ENCODE assay signal across 8 cellular contexts in genomic region chr5:65927497-65928340, GRCh38. TPM values are rescaled to one million over a fixed set of nuclear protein-coding genes. Genes with fewer than 3 reads are reported as not detected.
A peak's percentile ranks its signal among the peaks of the same experiment; 100 is the strongest.
DNase-seq lines count a peak whose midpoint lies in the region; ATAC-seq and TF ChIP-seq lines count a peak whose summit lies in the region.

No MANE protein-coding gene starts in this region.

- H3K9me3 ChIP-seq in mucosa of rectum (ENCODE audit: control insufficient read depth in 2 of 2, low read length in 2 of 2) (no peaks in the 10 kb centered on the region), uterus (no peaks in the 10 kb centered on the region)

- peak overlapping the region; percentile 91 to 92 for H3K4me3 ChIP-seq in mucosa of rectum (ENCODE audit: low read length in 2 of 2)
- H3K4me3 ChIP-seq in uterus = peak overlapping the region; percentile 92 to 96

- peak overlapping the region; percentile 95 for H3K27ac Mint-ChIP-seq in activated CD8-positive, alpha-beta memory T cell treated with anti-CD3 and anti-CD28 coated beads, Interleukin-2, amount 10 ng/mL, durations not matched to agents 7 days and 5 days
- peak overlapping the region; percentile 91 to 97 for H3K27ac Mint-ChIP-seq in T-cell
- H3K27ac Mint-ChIP-seq in effector memory CD8-positive, alpha-beta T cell = peak overlapping the region; percentile 95 to 96

- H3K27ac ChIP-seq in mucosa of rectum (ENCODE audit: low read depth in 2 of 2, low read length in 2 of 2) = peak overlapping the region; percentile 99 to 100
- H3K27ac ChIP-seq in uterus = peak overlapping the region; percentile 99 to 100

- TF ChIP-seq POLR2A in uterus (IDR thresholded peaks at IDR 0.05) = no peak

- H3K4me3 Mint-ChIP-seq in activated CD8-positive, alpha-beta memory T cell treated with anti-CD3 and anti-CD28 coated beads, Interleukin-2, amount 10 ng/mL, durations not matched to agents 7 days and 5 days = peak overlapping the region; percentile 99
- peak overlapping the region; percentile 88 to 99 (median 90) for H3K4me3 Mint-ChIP-seq in T-cell
- peak overlapping the region; percentile 91 to 97 for H3K4me3 Mint-ChIP-seq in effector memory CD8-positive, alpha-beta T cell

- no peaks in the 10 kb centered on the region for H3K36me3 ChIP-seq in mucosa of rectum (ENCODE audit: control insufficient read depth in 2 of 2, insufficient read depth in 2 of 2, low read length in 2 of 2)
- H3K36me3 ChIP-seq in uterus = no peaks in the 10 kb centered on the region

- H3K4me1 Mint-ChIP-seq in activated CD8-positive, alpha-beta memory T cell treated with anti-CD3 and anti-CD28 coated beads, Interleukin-2, amount 10 ng/mL, durations not matched to agents 7 days and 5 days = peaks cover 27% of the 10 kb centered on the region
- H3K4me1 Mint-ChIP-seq in T-cell = peaks cover 57 to 69% (median 58%) of the 10 kb centered on the region in 3 donors
- peaks cover 43 to 44% of the 10 kb centered on the region in 2 donors for H3K4me1 Mint-ChIP-seq in effector memory CD8-positive, alpha-beta T cell (ENCODE audit: low read depth in 2 of 2)

- POLR2A ChIA-PET in T-cell (lab: Charles Lee) = interaction anchor here (0.6 to 0.7 kb wide), 2 partner anchors 9 to 15 kb away, joined by 4 read pairs; no protein-coding TSS in a partner anchor

- H3K36me3 Mint-ChIP-seq in activated CD8-positive, alpha-beta memory T cell treated with anti-CD3 and anti-CD28 coated beads, Interleukin-2, amount 10 ng/mL, durations not matched to agents 7 days and 5 days = peaks cover 15% of the 10 kb centered on the region
- peaks cover 12% of the 10 kb centered on the region for H3K36me3 Mint-ChIP-seq in T-cell
- H3K36me3 Mint-ChIP-seq in effector memory CD8-positive, alpha-beta T cell (ENCODE audit: insufficient read depth) = peaks cover 44% of the 10 kb centered on the region

- peaks cover 3 to 11% of the 10 kb centered on the region in 2 donors for H3K4me1 ChIP-seq in mucosa of rectum (ENCODE audit: control insufficient read depth in 2 of 2, insufficient read depth in 2 of 2, low read length in 2 of 2)
- H3K4me1 ChIP-seq in uterus = peaks cover 0 to 4% of the 10 kb centered on the region in 2 donors

- H3K27me3 Mint-ChIP-seq in activated CD8-positive, alpha-beta memory T cell treated with anti-CD3 and anti-CD28 coated beads, Interleukin-2, amount 10 ng/mL, durations not matched to agents 7 days and 5 days = peaks cover 13% of the 10 kb centered on the region
- H3K27me3 Mint-ChIP-seq in T-cell = no peaks in the 10 kb centered on the region
- H3K27me3 Mint-ChIP-seq in effector memory CD8-positive, alpha-beta T cell = no peaks in the 10 kb centered on the region

- no peaks in the 10 kb centered on the region for H3K27me3 ChIP-seq in mucosa of rectum (ENCODE audit: control insufficient read depth in 2 of 2, insufficient read depth in 2 of 2, low read length in 2 of 2)
- H3K27me3 ChIP-seq in uterus = no peaks in the 10 kb centered on the region

- TF ChIP-seq CTCF in uterus (IDR thresholded peaks at IDR 0.05) = no peak

- CTCF ChIA-PET in activated CD8-positive, alpha-beta memory T cell treated with anti-CD3 and anti-CD28 coated beads, Interleukin-2, amount 10 ng/mL, durations not matched to agents 7 days and 5 days (lab: Charles Lee) = interaction anchor here (0.7 kb wide), 1 partner anchor 217 kb away, joined by 3 read pairs; the partner anchor contains the start of gene SREK1
- CTCF ChIA-PET in T-cell (lab: Charles Lee) = interaction anchor here (0.6 to 0.7 kb wide), 2 partner anchors 167 to 445 kb away, joined by 3 read pairs; no protein-coding TSS in a partner anchor

- H3K9me3 Mint-ChIP-seq in activated CD8-positive, alpha-beta memory T cell treated with anti-CD3 and anti-CD28 coated beads, Interleukin-2, amount 10 ng/mL, durations not matched to agents 7 days and 5 days (ENCODE audit: low read depth) = no peaks in the 10 kb centered on the region
- no peaks in the 10 kb centered on the region for H3K9me3 Mint-ChIP-seq in T-cell
- no peaks in the 10 kb centered on the region for H3K9me3 Mint-ChIP-seq in effector memory CD8-positive, alpha-beta T cell

- ATAC-seq in activated CD8-positive, alpha-beta memory T cell treated with anti-CD3 and anti-CD28 coated beads, Interleukin-2, amount 10 ng/mL, durations not matched to agents 7 days and 5 days = peak; percentile 44
- ATAC-seq in HG03175 (IDR thresholded peaks at IDR 0.05; ENCODE audit: unreplicated experiment) (peak; percentile 25), T-cell (replicated peaks in 1 of 4) (peak in 1 of 4 experiments; percentile 28), HG03571 (IDR thresholded peaks at IDR 0.05; ENCODE audit: unreplicated experiment) (no peak)
- peak; percentile 12 for ATAC-seq in effector memory CD8-positive, alpha-beta T cell (replicated peaks)

- DNase-seq in activated CD8-positive, alpha-beta memory T cell treated with anti-CD3 and anti-CD28 coated beads, Interleukin-2, amount 10 ng/mL, durations not matched to agents 7 days and 5 days = peak; percentile 56
- no peak for DNase-seq in activated CD8-positive, alpha-beta memory T cell treated with anti-CD3 and anti-CD28 coated beads, Interleukin-2, amount 50 U/mL, for 48 hours
- DNase-seq in T-cell = peak in 11 of 34 experiments; percentile 1 to 27 (median 6)
- peak in 2 of 3 experiments; percentile 9 to 16 for DNase-seq in effector memory CD8-positive, alpha-beta T cell
- no peak for DNase-seq in uterus

- intact Hi-C loops in uterus (cut with DNase I; ENCODE audit: low total_unique reads) = no loop called here

- peak overlapping the region; percentile 95 to 100 for H3K9ac ChIP-seq in mucosa of rectum (ENCODE audit: low read depth in 1 of 2, low read length in 2 of 2)

RNA-seq across cellular contexts. Expression of gene ERBIN, which starts 1.3 kb away (rescaled TPM):
- total RNA-seq in activated CD8-positive, alpha-beta memory T cell treated with anti-CD3 and anti-CD28 coated beads, Interleukin-2, amount 10 ng/mL, durations not matched to agents 7 days and 5 days = 10 to 100 TPM; 40.8 to 40.9 TPM
- total RNA-seq in T-cell = 100 to 1,000 TPM; 105 to 125 (median 112) TPM
- 100 to 1,000 TPM in 1 of 4 donors, 10 to 100 TPM in 3; 26.1 to 159 (median 81.8) TPM for total RNA-seq in uterus

Comparison
In these comparisons a context has a peak if more than half of its experiments do, and no peak if none do; other contexts are left out.
1. DNase-seq: peak in activated CD8-positive, alpha-beta memory T cell treated with anti-CD3 and anti-CD28 coated beads, Interleukin-2, amount 10 ng/mL, durations not matched to agents 7 days and 5 days (single experiment) and effector memory CD8-positive, alpha-beta T cell (2 of 3); none in activated CD8-positive, alpha-beta memory T cell treated with anti-CD3 and anti-CD28 coated beads, Interleukin-2, amount 50 U/mL, for 48 hours (single experiment) and uterus (0 of 2).
2. Peak in every context shown above with its lines, with median percentiles within 50 percentile points of each other: H3K27ac Mint-ChIP-seq and H3K4me3 Mint-ChIP-seq.